In genomic region chr7:155643804-155644177, GRCh38 we compare ENCODE assay signal across 8 cellular contexts. TPM values are rescaled to one million over a fixed set of nuclear protein-coding genes. Genes with fewer than 3 reads are reported as not detected.
DNase-seq lines count a peak whose midpoint lies in the region; ATAC-seq and TF ChIP-seq lines count a peak whose summit lies in the region.

No MANE protein-coding gene starts in this region.

- H4K20me1 ChIP-seq in GM23248 (ENCODE audit: insufficient read depth), result peaks cover 9% of the 10 kb centered on the region; the same call in 1 of the 2 replicates

- peaks cover 58% of the 10 kb centered on the region for H3K79me2 ChIP-seq in GM23248 (ENCODE audit: insufficient read depth)

- peak overlapping the region; percentile 93 to 99 (median 98) for H3K4me3 Mint-ChIP-seq in T-cell

- peaks cover 8% of the 10 kb centered on the region; the same call in 1 of the 2 replicates for H3K9me3 ChIP-seq in AG04450 (ENCODE audit: control insufficient read depth, insufficient read depth, low read length)
- H3K9me3 ChIP-seq in GM23248 (ENCODE audit: low read depth), result no peaks in the 10 kb centered on the region
- H3K9me3 ChIP-seq in heart right ventricle, result peaks cover 3 to 20% (median 9%) of the 10 kb centered on the region in 11 donors
- H3K9me3 ChIP-seq in skeletal muscle tissue (ENCODE audit: control insufficient read depth in 3 of 3, low read length in 3 of 3), result peaks cover 0 to 6% (median 2%) of the 10 kb centered on the region in 3 donors

- peaks cover 41% of the 10 kb centered on the region for H3K36me3 Mint-ChIP-seq in T-cell

- peaks cover 0 to 12% (median 2%) of the 10 kb centered on the region in 3 donors for H3K9me3 Mint-ChIP-seq in T-cell

- CTCF ChIA-PET in AG04450 (lab: Charles Lee), result interaction anchor here (1.6 kb wide), 1 partner anchor 45 kb away, joined by 8 read pairs; no protein-coding TSS in a partner anchor
- CTCF ChIA-PET in T-cell (lab: Charles Lee), result interaction anchor here in 1 of 2 donors (0.7 to 1.6 kb wide), 6 partner anchors 14 to 121 kb away, joined by 3 to 5 read pairs (median 3); no protein-coding TSS in a partner anchor

- peak overlapping the region; percentile 85 for H3K4me2 ChIP-seq in GM23248 (ENCODE audit: unreplicated experiment)

- H3K27me3 ChIP-seq in AG04450 (ENCODE audit: control insufficient read depth, insufficient read depth, low read length) (no peaks in the 10 kb centered on the region), GM23248 (replicated peaks; ENCODE audit: insufficient read depth) (no peaks in the 10 kb centered on the region), heart right ventricle (no peaks in the 10 kb centered on the region), skeletal muscle tissue (ENCODE audit: control insufficient read depth in 3 of 3, insufficient read depth in 3 of 3, low read length in 3 of 3) (no peaks in the 10 kb centered on the region)

- no peak overlapping the region for H3K27ac ChIP-seq in AG04450 (ENCODE audit: low read depth, low read length)
- no peak overlapping the region for H3K27ac ChIP-seq in GM23248
- H3K27ac ChIP-seq in heart right ventricle, result peak overlapping the region; percentile 80 to 99 (median 95)
- H3K27ac ChIP-seq in skeletal muscle tissue (ENCODE audit: low read depth, low read length), result peak overlapping the region; percentile 93

- peaks cover 17% of the 10 kb centered on the region; the same call in 1 of the 2 replicates for H3K36me3 ChIP-seq in GM23248 (ENCODE audit: low read depth)
- H3K36me3 ChIP-seq in heart right ventricle, result peaks cover 0 to 53% (median 3%) of the 10 kb centered on the region in 9 donors
- H3K36me3 ChIP-seq in skeletal muscle tissue (ENCODE audit: control insufficient read depth in 3 of 3, insufficient read depth in 3 of 3, low read length in 3 of 3), result peaks cover 5 to 15% (median 11%) of the 10 kb centered on the region in 3 donors

- peaks cover 47 to 52% (median 48%) of the 10 kb centered on the region in 3 donors for H3K4me1 Mint-ChIP-seq in T-cell

- intact Hi-C loops in heart right ventricle (cut with DNase I), result loop anchor here in 4 of 10 donors (5.0 to 10.0 kb wide), 2 partner anchors 36 to 91 kb away; no protein-coding TSS in a partner anchor

- no peak for DNase-seq in AG04450 (ENCODE audit: low read depth, low spot score)
- DNase-seq in GM23248, result peak; percentile 61
- DNase-seq in T-cell, result no peak
- no peak for DNase-seq in heart right ventricle
- no peak for DNase-seq in mucosa of gallbladder (ENCODE audit: low spot score)

- peak overlapping the region; percentile 95 for H3K4me3 ChIP-seq in AG04450 (ENCODE audit: low read depth, low read length)
- peak overlapping the region; percentile 92 for H3K4me3 ChIP-seq in GM23248
- H3K4me3 ChIP-seq in heart right ventricle, result peak overlapping the region; percentile 74 to 99 (median 93)
- H3K4me3 ChIP-seq in skeletal muscle tissue (ENCODE audit: low read length in 3 of 3), result peak overlapping the region; percentile 91 to 96 (median 96)

- POLR2A ChIA-PET in AG04450 (lab: Yijun Ruan, JAX), result interaction anchor here (0.7 to 1.0 kb wide), 4 partner anchors 22 to 135 kb away, joined by 3 to 12 read pairs (median 3); no protein-coding TSS in a partner anchor
- POLR2A ChIA-PET in T-cell (lab: Charles Lee), result interaction anchor here in 1 of 2 donors (0.7 kb wide), 3 partner anchors 12 to 345 kb away, joined by 11 to 17 read pairs (median 17); no protein-coding TSS in a partner anchor

- H3K27me3 Mint-ChIP-seq in T-cell, result peaks cover 0 to 1% of the 10 kb centered on the region in 2 donors

- in situ Hi-C loops in GM23248 (cut with MboI), result no loop called here

- no peaks in the 10 kb centered on the region for H3K9me2 ChIP-seq in GM23248 (ENCODE audit: insufficient read depth)

- H3K27ac Mint-ChIP-seq in T-cell, result peak overlapping the region; percentile 97

- WGBS in GM23248 (ENCODE audit: low coverage in 1 of 2, low lambda C conversion rate in 2 of 2, missing lambda C conversion rate in 2 of 2), 2 experiments, result 0 to 1% methylated on average over 18 to 28 of the region's 32 CpGs
- WGBS in heart right ventricle, 2 donors, result 1 to 2% methylated on average over 32 of the region's 32 CpGs

- peak in 1 of 4 experiments; percentile 25 for ATAC-seq in T-cell (replicated peaks in 1 of 4)
- ATAC-seq in heart right ventricle, result no peak
- no peak for ATAC-seq in GM21390 (IDR thresholded peaks at IDR 0.05; ENCODE audit: unreplicated experiment)
- ATAC-seq in GM18868 (IDR thresholded peaks at IDR 0.05; ENCODE audit: unreplicated experiment), result no peak

- TF ChIP-seq CTCF in AG04450 (IDR thresholded peaks at IDR 0.05; ENCODE audit: low read depth, low read length) (no peak), heart right ventricle (IDR thresholded peaks at IDR 0.05) (no peak)

- H3F3A ChIP-seq in GM23248 (ENCODE audit: insufficient read depth), result no peaks in the 10 kb centered on the region

- H3K4me1 ChIP-seq in GM23248 (ENCODE audit: insufficient read depth), result peaks cover 15% of the 10 kb centered on the region
- peaks cover 0 to 35% (median 27%) of the 10 kb centered on the region in 9 donors for H3K4me1 ChIP-seq in heart right ventricle
- H3K4me1 ChIP-seq in skeletal muscle tissue (ENCODE audit: control insufficient read depth in 3 of 3, insufficient read depth in 3 of 3, low read length in 3 of 3), result peaks cover 15 to 21% (median 20%) of the 10 kb centered on the region in 3 donors

- peak overlapping the region; percentile 98 for H3K9ac ChIP-seq in GM23248
- H3K9ac ChIP-seq in skeletal muscle tissue (ENCODE audit: low read depth in 1 of 3, low read length in 3 of 3), result peak overlapping the region; percentile 89 to 99 (median 97)

- H2AFZ ChIP-seq in GM23248, result peak overlapping the region; percentile 96

RNA-seq across cellular contexts. Expression of gene RBM33, which starts 0.7 kb away (rescaled TPM):
- polyA plus RNA-seq in AG04450 (2011; rRNA removed) (8.3 and 9.5 TPM in 2 replicates), GM23248 (2016; fragmentation: Nextera tagmentation; extraction: Ambion mirVana) (33.2 and 36.0 TPM in 2 replicates), heart right ventricle (10 to 100 TPM in 1 of 2 donors, 1 to 10 TPM in 1; 9.5 to 25.8 TPM)
- polyA minus RNA-seq in AG04450 (2011; rRNA and poly(A)+ RNA removed), result 21.4 and 28.5 TPM in 2 replicates
- 9.5 and 10.5 TPM in 2 replicates for total RNA-seq in GM23248 (2014; rRNA removed; shearing (Covaris generic))
- total RNA-seq in T-cell (100 to 1,000 TPM; 157 to 180 (median 170) TPM), heart right ventricle (10 to 100 TPM; 30.5 to 44.6 (median 36.0) TPM), skeletal muscle tissue (53.2 TPM), mucosa of gallbladder (59.1 TPM)

Comparison
In these comparisons a context has a peak if more than half of its experiments do, and no peak if none do; other contexts are left out.
1. H3K27ac ChIP-seq: peak in heart right ventricle (10 of 10) and skeletal muscle tissue (single experiment); none in AG04450 (single experiment) and GM23248 (single experiment).
2. Peak in every context shown above with its lines, with median percentiles within 50 percentile points of each other: H3K4me3 ChIP-seq.